Comparison of ENCODE assay signal across 11 cellular contexts in the genomic region with DNA sequence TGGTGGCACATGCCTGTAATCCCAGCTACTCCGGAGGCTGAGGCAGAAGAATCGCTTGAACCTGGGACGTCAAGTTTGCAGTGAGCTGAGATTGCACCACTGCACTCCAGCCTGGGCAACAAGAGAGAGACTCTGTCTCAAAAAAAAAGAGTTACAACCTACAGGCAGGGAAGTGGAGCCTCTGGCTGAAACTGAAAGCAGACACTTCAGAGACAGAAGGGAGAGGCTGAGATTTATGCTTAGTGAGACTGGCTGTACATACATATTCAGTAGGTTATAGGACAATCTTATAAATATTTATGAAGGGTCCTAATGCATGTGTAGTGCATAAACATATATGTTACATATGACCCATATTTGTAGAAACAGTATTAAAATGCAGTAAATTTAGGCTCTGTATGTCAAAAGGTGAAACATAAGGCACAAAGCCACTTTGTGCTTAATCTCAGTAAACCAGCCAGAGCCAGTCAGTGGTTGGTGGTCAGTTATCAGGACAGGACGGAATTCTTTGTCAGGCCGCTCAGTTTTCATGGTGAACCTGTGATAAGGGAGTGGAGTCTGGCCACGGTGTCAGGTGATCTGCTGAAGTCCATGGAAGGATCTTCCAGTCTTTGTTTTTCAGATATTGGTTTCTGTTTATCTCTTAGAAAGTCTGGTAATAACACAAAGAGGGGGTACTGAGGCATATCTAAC. TPM values are rescaled to one million over a fixed set of nuclear protein-coding genes. Genes with fewer than 3 reads are reported as not detected.
A peak's percentile ranks its signal among the peaks of the same experiment; 100 is the strongest.
DNase-seq lines count a peak whose midpoint lies in the region; ATAC-seq and TF ChIP-seq lines count a peak whose summit lies in the region.
"Had no signal": no experiment of that assay in that cellular context is flagged by ENCODE, and none has a peak within 500 bp of the region (broad histone marks: within the 10 kb centered on the region; RNA-seq: fewer than 3 reads in every experiment).

No MANE protein-coding gene starts in this region.

- TF ChIP-seq POLR2A in GM18505 (IDR thresholded peaks at IDR 0.05; ENCODE audit: borderline replicate concordance, extremely low read depth, insufficient read depth, insufficient read length) (no peak), spleen (IDR thresholded peaks at IDR 0.05) (no peak)

- DNase-seq in GM20000 (ENCODE audit: low spot score) (peak; percentile 59), substantia nigra (lab: John Stamatoyannopoulos, UW) (no peak), HFFc6 (no peak), spleen (no peak), hypothalamus (lab: John Stamatoyannopoulos, UW) (no peak)
- no peak for DNase-seq in effector memory CD8-positive, alpha-beta T cell
- DNase-seq: NCI-H526 treated with DMSO at 0.1 percent for 48 hours; stimulated activated CD8-positive, alpha-beta memory T cell treated with anti-CD3 and anti-CD28 coated beads, Interleukin-4, amount 100 ng/mL, for 48 hours had no signal

- no peaks in the 10 kb centered on the region for H3K9me3 ChIP-seq in spleen

- H3K4me1 ChIP-seq in spleen, result peaks cover 0 to 28% (median 22%) of the 10 kb centered on the region in 6 donors

- peak; percentile 78 for ATAC-seq in GM18505 (IDR thresholded peaks at IDR 0.05; ENCODE audit: unreplicated experiment)
- peak; percentile 94 for ATAC-seq in HG03378 (IDR thresholded peaks at IDR 0.05; ENCODE audit: unreplicated experiment)
- peak; percentile 46 for ATAC-seq in effector memory CD8-positive, alpha-beta T cell (replicated peaks)

- no peaks in the 10 kb centered on the region for H3K9me3 Mint-ChIP-seq in effector memory CD8-positive, alpha-beta T cell
- no peaks in the 10 kb centered on the region; the same call in 1 of the 2 replicates for H3K9me3 Mint-ChIP-seq in HFFc6

- no peak for TF ChIP-seq CTCF in GM20000 (IDR thresholded peaks at IDR 0.05; ENCODE audit: extremely low read depth, missing control alignments)
- no peak for TF ChIP-seq CTCF in HFFc6 (IDR thresholded peaks at IDR 0.05)
- no peak for TF ChIP-seq CTCF in spleen (IDR thresholded peaks at IDR 0.05 in 8 of 11, conservative IDR thresholded peaks at IDR 0.05 in 3 of 11)

- H3K4me3 ChIP-seq in spleen, result no peak overlapping the region

- H3K27ac ChIP-seq in substantia nigra (ENCODE audit: low read depth, low read length, poor library complexity, severe bottlenecking) (no peak overlapping the region), spleen (peak overlapping the region in 3 of 8 donors; percentile 28 to 59 (median 32))

- 60 to 79% (median 67%) methylated on average over 5 to 6 of the region's 6 CpGs for WGBS in spleen, 5 donors

- H3K36me3 ChIP-seq in spleen, result peaks cover 0 to 9% (median 0%) of the 10 kb centered on the region in 6 donors

- H3K27me3 ChIP-seq in spleen (replicated peaks in 1 of 7), result no peaks in the 10 kb centered on the region

- H3K4me1 Mint-ChIP-seq in effector memory CD8-positive, alpha-beta T cell (ENCODE audit: low read depth in 2 of 2), result peaks cover 0 to 3% of the 10 kb centered on the region in 2 donors
- H3K4me1 Mint-ChIP-seq in HFFc6 (ENCODE audit: low read depth), result no peaks in the 10 kb centered on the region

- peaks cover 4% of the 10 kb centered on the region for H3K36me3 Mint-ChIP-seq in effector memory CD8-positive, alpha-beta T cell (ENCODE audit: insufficient read depth)
- H3K36me3 Mint-ChIP-seq in HFFc6 (ENCODE audit: low read depth), result no peaks in the 10 kb centered on the region

- H3K27me3 Mint-ChIP-seq in effector memory CD8-positive, alpha-beta T cell, result peaks cover 9 to 18% of the 10 kb centered on the region in 2 donors
- H3K27me3 Mint-ChIP-seq in HFFc6 (ENCODE audit: insufficient read depth), result peaks cover 43% of the 10 kb centered on the region

- intact Hi-C loops in spleen (cut with DNase I; ENCODE audit: low total_unique reads), result no loop called here

- H3K27ac Mint-ChIP-seq in effector memory CD8-positive, alpha-beta T cell, result no peak overlapping the region
- H3K27ac Mint-ChIP-seq in HFFc6, result no peak overlapping the region

- H3K4me3 Mint-ChIP-seq in effector memory CD8-positive, alpha-beta T cell, result no peak overlapping the region
- no peak overlapping the region for H3K4me3 Mint-ChIP-seq in HFFc6
- H3K4me3 Mint-ChIP-seq: nephron had no signal

RNA-seq across cellular contexts. Expression of gene RHEX, which starts 13.7 kb away (rescaled TPM):
- not detected for total RNA-seq in HFFc6 (2021; fragmentation: NEBNext Ultra II Directional; extraction: Animal tissue kit (Norgen Biotek cat#: 25700))
- total RNA-seq in spleen, result 1 to 10 TPM in 6 of 7 donors, under 1 TPM in 1; 0.94 to 6.2 (median 3.4) TPM
- polyA plus RNA-seq in spleen, result 1 to 10 TPM in 2 of 3 donors, under 1 TPM in 1; 0.91 to 3.3 (median 1.2) TPM

RNA-seq across cellular contexts. Expression of gene CTSE, which starts 42.9 kb away (rescaled TPM):
- total RNA-seq in HFFc6 (2021; fragmentation: NEBNext Ultra II Directional; extraction: Animal tissue kit (Norgen Biotek cat#: 25700)), result not detected
- total RNA-seq in spleen, result under 1 TPM in 2 of 7 donors, not detected in 5; 0.40 to 0.66 TPM
- polyA plus RNA-seq in spleen, result under 1 TPM; 0.06 to 0.11 (median 0.09) TPM

RNA-seq across cellular contexts. Expression of gene AVPR1B, which starts 50.6 kb away (rescaled TPM):
- total RNA-seq in HFFc6 (2021; fragmentation: NEBNext Ultra II Directional; extraction: Animal tissue kit (Norgen Biotek cat#: 25700)), result not detected
- not detected for total RNA-seq in spleen
- not detected for polyA plus RNA-seq in spleen
